23 cellular contexts compared by ENCODE assay signal in the genomic region with DNA sequence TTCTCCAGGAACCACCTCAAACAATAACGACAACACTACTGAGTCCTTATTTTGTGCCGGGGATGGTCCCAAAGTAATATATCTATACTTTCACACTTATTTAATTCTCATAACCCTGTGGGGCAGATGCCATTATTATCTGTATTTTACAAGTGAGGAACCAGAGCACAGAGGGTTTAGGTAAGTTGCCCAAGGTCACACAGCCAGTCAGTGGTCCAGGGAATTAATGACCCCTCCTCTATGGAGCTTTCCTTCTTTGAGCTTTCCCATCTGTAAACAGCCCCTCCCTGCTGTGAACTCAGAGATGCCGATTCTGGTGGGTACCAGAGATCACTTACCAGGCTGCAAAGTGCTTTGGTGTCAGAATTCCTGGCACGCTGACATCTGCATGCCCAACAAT.
"Had no signal": no experiment of that assay in that cellular context is flagged by ENCODE, and none has a peak within 500 bp of the region (broad histone marks: within the 10 kb centered on the region; RNA-seq: fewer than 3 reads in every experiment).

No MANE protein-coding gene starts in this region.

- DNase-seq: activated CD4-positive, alpha-beta memory T cell treated with anti-CD3 and anti-CD28 coated beads, Interleukin-2, amount 10 ng/mL, durations not matched to agents 7 days and 5 days; activated CD4-positive, alpha-beta T cell treated with anti-CD3 and anti-CD28 coated beads for 48 hours; activated effector memory CD4-positive, alpha-beta T cell treated with Interleukin-2 at 50 U/mL for 16 hours; activated naive CD4-positive, alpha-beta T cell treated with anti-CD3 and anti-CD28 coated beads for 36 hours; activated naive CD8-positive, alpha-beta T cell treated with anti-CD3 and anti-CD28 coated beads, Interleukin-2, amount 10 ng/mL, durations not matched to agents 7 days and 5 days; activated T-cell treated with anti-CD3 and anti-CD28 coated beads, Interleukin-2, amount 50 U/mL, for 72 hours; amygdala; hypothalamus; lower lobe of right lung; mesendoderm; naive thymus-derived CD8-positive, alpha-beta T cell; posterior cingulate gyrus; retina; spleen; stimulated activated CD4-positive, alpha-beta T cell treated with anti-CD3 and anti-CD28 coated beads, Interleukin-4, amount 100 ng/mL, for 1 hour; stimulated activated naive CD4-positive, alpha-beta T cell treated with Interleukin-2 at 50 U/mL for 16 hours; upper lobe of right lung had no signal

- H3K36me3 ChIP-seq: lower lobe of right lung, neural progenitor cell, spleen, thoracic aorta, upper lobe of right lung had no signal

- H3K9me3 ChIP-seq: lower lobe of right lung, mucosa of descending colon, spleen, thoracic aorta, upper lobe of right lung had no signal

- ATAC-seq: activated T-cell treated with anti-CD3 and anti-CD28 coated beads, Interleukin-2, amount 50 U/mL, for 72 hours; naive thymus-derived CD8-positive, alpha-beta T cell had no signal

- FAIRE-seq: bronchial epithelial cell, islet of Langerhans had no signal

- H3K4me3 ChIP-seq: coronary artery, lower lobe of right lung, mucosa of descending colon, neural progenitor cell, spleen, thoracic aorta, upper lobe of right lung had no signal

- H3K27ac ChIP-seq: lower lobe of right lung, neural progenitor cell, thoracic aorta, upper lobe of right lung had no signal

- H3K27me3 ChIP-seq: neural progenitor cell, upper lobe of right lung had no signal
